14 cellular contexts compared by ENCODE assay signal in genomic region chr3:4719011-4719649, GRCh38.
A peak's percentile ranks its signal among the peaks of the same experiment; 100 is the strongest.
DNase-seq lines count a peak whose midpoint lies in the region; TF ChIP-seq lines count a peak whose summit lies in the region.
"Had no signal": no experiment of that assay in that cellular context is flagged by ENCODE, and none has a peak within 500 bp of the region (broad histone marks: within the 10 kb centered on the region; RNA-seq: fewer than 3 reads in every experiment).

No MANE protein-coding gene starts in this region.

- in situ Hi-C loops in ACHN (cut with HindIII; ENCODE audit: low pct_ligation_motif_present, low pct_unique_long_range_greater_than_20kb, low sequenced_read_pairs): loop anchor here (25.0 kb wide), 1 partner anchor 343 kb away; no protein-coding TSS in a partner anchor

- no peaks in the 10 kb centered on the region for H3K9me3 ChIP-seq in esophagus muscularis mucosa
- H3K9me3 ChIP-seq in trophoblast cell (ENCODE audit: insufficient read depth, low read depth, low read length): no peaks in the 10 kb centered on the region

- H3K36me3 ChIP-seq in esophagus muscularis mucosa: peaks cover 0 to 18% (median 10%) of the 10 kb centered on the region in 4 donors
- H3K36me3 ChIP-seq in trophoblast cell (ENCODE audit: control insufficient read depth in 1 of 2, insufficient read depth in 2 of 2, low read length in 2 of 2): no peaks in the 10 kb centered on the region

- H3K14ac ChIP-seq in trophoblast cell (ENCODE audit: low read length): no peak overlapping the region

- no peak overlapping the region for H4K12ac ChIP-seq in trophoblast cell (ENCODE audit: low read depth, low read length)

- H3K27me3 ChIP-seq in esophagus muscularis mucosa (no peaks in the 10 kb centered on the region), trophoblast cell (ENCODE audit: insufficient read depth, low read length) (no peaks in the 10 kb centered on the region)

- intact Hi-C loops in esophagus muscularis mucosa (cut with DNase I): loop anchor here (2.0 kb wide), 1 partner anchor 308 kb away; no protein-coding TSS in a partner anchor

- H3K4me3 ChIP-seq in esophagus muscularis mucosa (no peak overlapping the region), trophoblast cell (ENCODE audit: low read depth, low read length) (no peak overlapping the region)

- 43% methylated on average over 11 of the region's 11 CpGs for WGBS in esophagus muscularis mucosa
- no CpG with 5 or more reads among the region's 11 CpGs for WGBS in trophoblast cell (ENCODE audit: extremely low coverage, insufficient coverage, insufficient read length)

- peak overlapping the region; percentile 77 for H2AK5ac ChIP-seq in trophoblast cell (ENCODE audit: low read length)

- H2BK5ac ChIP-seq in trophoblast cell (ENCODE audit: low read depth, low read length, poor library complexity): no peak overlapping the region

- H3K79me1 ChIP-seq in trophoblast cell (ENCODE audit: low read length): peaks cover 18% of the 10 kb centered on the region

- no peak overlapping the region for H3K9ac ChIP-seq in trophoblast cell (ENCODE audit: low read length)

- H2BK120ac ChIP-seq in trophoblast cell (ENCODE audit: insufficient read depth, low read length, poor library complexity): no peak overlapping the region

- TF ChIP-seq POLR2A in esophagus muscularis mucosa (IDR thresholded peaks at IDR 0.05; ENCODE audit: low read depth): no peak

- peak overlapping the region; percentile 74 to 82 (median 78) for H3K27ac ChIP-seq in esophagus muscularis mucosa (replicated peaks in 1 of 4)
- no peak overlapping the region for H3K27ac ChIP-seq in trophoblast cell (ENCODE audit: low read depth, low read length)

- peak; percentile 59 for DNase-seq in EH (ENCODE audit: low read depth)
- peak; percentile 82 for DNase-seq in NCI-H69 (lab: John Stamatoyannopoulos, UW)
- DNase-seq in esophagus muscularis mucosa (ENCODE audit: extremely low spot score): no peak
- DNase-seq in trophoblast cell: no peak
- DNase-seq in AG20443 (ENCODE audit: low spot score): no peak
- no peak for DNase-seq in central memory CD4-positive, alpha-beta T cell
- no peak for DNase-seq in hippocampal formation (lab: John Stamatoyannopoulos, UW)
- DNase-seq in ACHN: no peak
- DNase-seq: CD4-positive, alpha-beta T cell; effector memory CD8-positive, alpha-beta T cell; GDM1; midbrain; MV-4-11; stimulated activated CD4-positive, alpha-beta T cell treated with anti-CD3 and anti-CD28 coated beads, Interleukin-12 subunit alpha, Interleukin-12 subunit beta, amount 100 ng/mL, for 4 hours had no signal

- peak overlapping the region; percentile 18 for H4K8ac ChIP-seq in trophoblast cell (ENCODE audit: low read depth, low read length)

- H4K91ac ChIP-seq in trophoblast cell (ENCODE audit: low read depth, low read length): peak overlapping the region; percentile 57

- H3K4me2 ChIP-seq in trophoblast cell (ENCODE audit: low read length): no peak overlapping the region

- H3K18ac ChIP-seq in trophoblast cell (ENCODE audit: low read length): no peak overlapping the region

- TF ChIP-seq EP300 in esophagus muscularis mucosa (IDR thresholded peaks at IDR 0.05): no peak

- H2AFZ ChIP-seq in trophoblast cell (ENCODE audit: insufficient read depth, low read length, poor library complexity): no peak overlapping the region

- TF ChIP-seq CTCF in esophagus muscularis mucosa (IDR thresholded peaks at IDR 0.05): no peak

- no peak overlapping the region for H3K4ac ChIP-seq in trophoblast cell (ENCODE audit: low read depth, low read length)

- peaks cover 3% of the 10 kb centered on the region for H3K79me2 ChIP-seq in trophoblast cell (ENCODE audit: control insufficient read depth, insufficient read depth, low read length, poor library complexity)

- H3K23ac ChIP-seq in trophoblast cell (ENCODE audit: low read length): no peak overlapping the region

- H3K4me1 ChIP-seq in esophagus muscularis mucosa (peaks cover 40 to 81% (median 67%) of the 10 kb centered on the region in 4 donors), trophoblast cell (ENCODE audit: control insufficient read depth in 1 of 2, insufficient read depth in 2 of 2, low read length in 2 of 2) (peaks cover 10 to 13% of the 10 kb centered on the region in 2 experiments)

- peak overlapping the region; percentile 58 for H2BK12ac ChIP-seq in trophoblast cell (ENCODE audit: low read length)

Comparison
In these comparisons a context has a peak if more than half of its experiments do, and no peak if none do; other contexts are left out.
1. DNase-seq: peak in EH (single experiment) and NCI-H69 (single experiment); none in esophagus muscularis mucosa (single experiment), trophoblast cell (0 of 2), AG20443 (single experiment), central memory CD4-positive, alpha-beta T cell (single experiment), hippocampal formation (0 of 2) and ACHN (single experiment).